21 cellular contexts compared by ENCODE assay signal in genomic region chr1:88311907-88312306, GRCh38.
A peak's percentile ranks its signal among the peaks of the same experiment; 100 is the strongest.
DNase-seq lines count a peak whose midpoint lies in the region; ATAC-seq, FAIRE-seq and TF ChIP-seq lines count a peak whose summit lies in the region.
"Had no signal": no experiment of that assay in that cellular context is flagged by ENCODE, and none has a peak within 500 bp of the region (broad histone marks: within the 10 kb centered on the region; RNA-seq: fewer than 3 reads in every experiment).

No MANE protein-coding gene starts in this region.

- H3K9me3 ChIP-seq in mammary epithelial cell (replicated peaks; ENCODE audit: insufficient read depth, low read length) (no peaks in the 10 kb centered on the region), mucosa of descending colon (no peaks in the 10 kb centered on the region)

- no peaks in the 10 kb centered on the region for H3K4me1 Mint-ChIP-seq in MCF 10A (ENCODE audit: insufficient read depth, unreplicated experiment)
- no peaks in the 10 kb centered on the region for H3K4me1 Mint-ChIP-seq in glutamatergic neuron (ENCODE audit: low read depth, unreplicated experiment)

- H3K36me3 Mint-ChIP-seq in MCF 10A (ENCODE audit: insufficient read depth, unreplicated experiment) (no peaks in the 10 kb centered on the region), glutamatergic neuron (ENCODE audit: unreplicated experiment) (no peaks in the 10 kb centered on the region)
- H3K36me3 Mint-ChIP-seq: CD8-positive, alpha-beta T cell had no signal

- WGBS in mammary epithelial cell (ENCODE audit: low coverage, missing lambda C conversion rate): 63% methylated on average over 2 of the region's 2 CpGs

- no peaks in the 10 kb centered on the region for H4K20me1 ChIP-seq in mammary epithelial cell (ENCODE audit: insufficient read depth, low read length)

- POLR2A ChIA-PET in MCF 10A (lab: Yijun Ruan, JAX): interaction anchor here (0.5 kb wide), 1 partner anchor 1006 kb away, joined by 4 read pairs; no protein-coding TSS in a partner anchor

- H3K27ac ChIP-seq in mammary epithelial cell (ENCODE audit: insufficient read depth, low read depth, low read length): no peak overlapping the region
- H3K27ac ChIP-seq: 22Rv1 had no signal

- H3K27me3 Mint-ChIP-seq in MCF 10A (ENCODE audit: insufficient read depth, unreplicated experiment): peaks cover under 1% of the 10 kb centered on the region
- H3K27me3 Mint-ChIP-seq in glutamatergic neuron (ENCODE audit: unreplicated experiment): no peaks in the 10 kb centered on the region

- in situ Hi-C loops in mammary epithelial cell (cut with MboI; ENCODE audit: low sequenced_read_pairs in 2 of 2) (loop anchor here in 1 of 2 donors (25.0 kb wide), 1 partner anchor 1025 kb away; no protein-coding TSS in a partner anchor), astrocyte of the spinal cord (cut with HindIII; ENCODE audit: low sequenced_read_pairs) (no loop called here)

- H3K4me3 Mint-ChIP-seq in MCF 10A (ENCODE audit: unreplicated experiment): no peak overlapping the region
- no peak overlapping the region for H3K4me3 Mint-ChIP-seq in glutamatergic neuron (ENCODE audit: unreplicated experiment)
- H3K4me3 Mint-ChIP-seq: CD8-positive, alpha-beta T cell had no signal

- H3K27ac Mint-ChIP-seq in MCF 10A (ENCODE audit: low read depth, unreplicated experiment) (no peak overlapping the region), glutamatergic neuron (ENCODE audit: unreplicated experiment) (no peak overlapping the region)
- H3K27ac Mint-ChIP-seq: CD8-positive, alpha-beta T cell had no signal

- peaks cover 2% of the 10 kb centered on the region for H3K27me3 ChIP-seq in mammary epithelial cell (ENCODE audit: insufficient read depth, low read length)

- H3K9ac ChIP-seq in mammary epithelial cell (ENCODE audit: insufficient read depth, low read length): no peak overlapping the region

- H3K4me3 ChIP-seq in mammary epithelial cell (replicated peaks in 1 of 3; ENCODE audit: insufficient read depth in 1 of 3, low read depth in 2 of 3, low read length in 3 of 3) (no peak overlapping the region), astrocyte of the spinal cord (ENCODE audit: low read depth, low read length) (no peak overlapping the region), mucosa of descending colon (no peak overlapping the region)
- H3K4me3 ChIP-seq: K562 had no signal

- DNase-seq in mammary epithelial cell (peak; percentile 14), MCF 10A (ENCODE audit: unreplicated experiment) (no peak), astrocyte of the spinal cord (ENCODE audit: low read depth, low spot score) (peak; percentile 29), mucosa of descending colon (peak in 1 of 3 donors; percentile 15), NCI-H1436 (lab: John Stamatoyannopoulos, UW) (no peak), urothelium cell line (ENCODE audit: low spot score) (no peak), glutamatergic neuron (no peak)
- DNase-seq: CD8-positive, alpha-beta T cell; DMS 273 treated with DMSO at 0.1 percent for 48 hours; EL; H7; NCI-H1105 treated with DMSO at 0.1 percent for 48 hours; NCI-H187 treated with DMSO at 0.1 percent for 48 hours; NCI-H446 treated with DMSO at 0.1 percent for 48 hours; NCI-H748 treated with DMSO at 0.1 percent for 48 hours had no signal

- no peaks in the 10 kb centered on the region for H3K79me2 ChIP-seq in mammary epithelial cell (ENCODE audit: insufficient read depth, low read length)

- H3K9me3 Mint-ChIP-seq in MCF 10A (ENCODE audit: unreplicated experiment): no peaks in the 10 kb centered on the region
- peaks cover 2% of the 10 kb centered on the region for H3K9me3 Mint-ChIP-seq in glutamatergic neuron (ENCODE audit: unreplicated experiment)

- FAIRE-seq in urothelium cell line (lab: Jason Lieb, UNC): no peak
- FAIRE-seq: HTR-8/SVneo, K562 had no signal

- peak; percentile 99 for ATAC-seq in mucosa of descending colon
- no peak for ATAC-seq in HG03520 (IDR thresholded peaks at IDR 0.05; ENCODE audit: unreplicated experiment)
- ATAC-seq: CD8-positive, alpha-beta T cell; K562; Right ventricle myocardium inferior; SK-N-SH treated with all-trans-retinoic acid at 6 μM for 48 hours had no signal

- CTCF ChIA-PET in mammary epithelial cell (lab: Charles Lee; ENCODE audit: low non-redundant PET): no interaction called here
- CTCF ChIA-PET in MCF 10A (lab: Yijun Ruan, JAX): interaction anchor here (0.6 to 1.3 kb wide), 4 partner anchors 8 to 1266 kb away, joined by 3 to 5 read pairs (median 3); no protein-coding TSS in a partner anchor

- H3K4me2 ChIP-seq in mammary epithelial cell (ENCODE audit: insufficient read depth, low read depth, low read length): no peak overlapping the region

- dilution Hi-C loops in mammary epithelial cell (cut with HindIII; ENCODE audit: low sequenced_read_pairs): no loop called here

- no peak overlapping the region for H2AFZ ChIP-seq in mammary epithelial cell (ENCODE audit: low read depth, low read length)

- no peak for TF ChIP-seq CTCF in mammary epithelial cell (conservative IDR thresholded peaks at IDR 0.05 in 1 of 2, IDR thresholded peaks at IDR 0.05 in 1 of 2; ENCODE audit: extremely low read depth in 1 of 2, insufficient read depth in 1 of 2, low read depth in 1 of 2, low read length in 2 of 2)
- no peak for TF ChIP-seq CTCF in MCF 10A (IDR thresholded peaks at IDR 0.05; ENCODE audit: unreplicated experiment)
- TF ChIP-seq CTCF in astrocyte of the spinal cord (IDR thresholded peaks at IDR 0.05; ENCODE audit: low read depth, low read length): no peak
- no peak for TF ChIP-seq CTCF in mucosa of descending colon (IDR thresholded peaks at IDR 0.05)
- TF ChIP-seq CTCF in glutamatergic neuron (IDR thresholded peaks at IDR 0.05; ENCODE audit: partially characterized antibody, unreplicated experiment): no peak

- BruUV-seq in mammary epithelial cell (replicated peaks; lab: Mats Ljungman, UMichigan): no TSS peak
- BruUV-seq in MCF 10A (replicated peaks; lab: Mats Ljungman, UMichigan): no TSS peak

- H3K36me3 ChIP-seq in mammary epithelial cell (ENCODE audit: insufficient read depth, low read length) (no peaks in the 10 kb centered on the region), mucosa of descending colon (ENCODE audit: low read depth) (no peaks in the 10 kb centered on the region)

- intact Hi-C loops in mammary epithelial cell (cut with micrococcal nuclease) (no loop called here), MCF 10A (cut with micrococcal nuclease) (no loop called here), mucosa of descending colon (cut with DNase I, micrococcal nuclease) (no loop called here)

- H3K4me1 ChIP-seq in mammary epithelial cell (ENCODE audit: insufficient read depth, low read length) (no peaks in the 10 kb centered on the region), mucosa of descending colon (ENCODE audit: low read depth) (no peaks in the 10 kb centered on the region)

Comparison
In these comparisons a context has a peak if more than half of its experiments do, and no peak if none do; other contexts are left out.
1. DNase-seq: peak in mammary epithelial cell (single experiment) and astrocyte of the spinal cord (single experiment); none in MCF 10A (single experiment), NCI-H1436 (single experiment), urothelium cell line (single experiment) and glutamatergic neuron (single experiment).